In the genomic region with DNA sequence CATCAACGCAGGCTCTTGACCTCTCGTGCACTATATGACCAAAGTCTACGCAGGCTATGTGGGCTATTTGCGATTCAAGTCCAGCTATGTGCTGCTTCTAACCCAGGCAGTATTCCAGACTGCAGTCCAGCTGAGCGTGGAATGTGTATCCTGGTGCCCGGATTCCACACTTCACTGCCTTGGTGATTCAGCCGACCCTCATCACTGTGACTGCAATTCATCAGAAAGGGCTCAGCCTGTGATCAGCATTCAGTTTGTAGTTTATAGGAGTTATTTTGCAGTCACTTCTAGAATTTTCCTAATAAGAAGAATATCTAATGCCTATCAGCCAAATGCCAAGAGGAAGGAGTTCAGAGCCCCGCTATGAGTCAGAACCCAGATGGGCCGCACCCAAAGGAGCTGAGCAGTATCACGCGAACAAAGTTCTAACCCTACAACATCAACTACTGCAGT, we compare ENCODE assay signal across 13 cellular contexts.
DNase-seq lines count a peak whose midpoint lies in the region; ATAC-seq and TF ChIP-seq lines count a peak whose summit lies in the region.
"Had no signal": no experiment of that assay in that cellular context is flagged by ENCODE, and none has a peak within 500 bp of the region (broad histone marks: within the 10 kb centered on the region; RNA-seq: fewer than 3 reads in every experiment).

No MANE protein-coding gene starts in this region.

- H3K4me3 ChIP-seq in mammary epithelial cell (replicated peaks in 1 of 3; ENCODE audit: insufficient read depth in 1 of 3, low read depth in 2 of 3, low read length in 3 of 3): no peak overlapping the region

- H3K4me2 ChIP-seq in mammary epithelial cell (ENCODE audit: insufficient read depth, low read depth, low read length): no peak overlapping the region

- no peaks in the 10 kb centered on the region for H3K36me3 Mint-ChIP-seq in MCF 10A (ENCODE audit: insufficient read depth, unreplicated experiment)
- H3K36me3 Mint-ChIP-seq: memory B cell, WTC11 had no signal

- no peak overlapping the region for H3K9ac ChIP-seq in mammary epithelial cell (ENCODE audit: insufficient read depth, low read length)

- in situ Hi-C loops in mammary epithelial cell (cut with MboI; ENCODE audit: low sequenced_read_pairs in 2 of 2): no loop called here

- DNase-seq in MCF 10A (ENCODE audit: unreplicated experiment) (peak; percentile 34), mammary epithelial cell (no peak), amniotic stem cell (lab: John Stamatoyannopoulos, UW) (peak; percentile 52), hepatic stellate cell (ENCODE audit: low spot score) (peak; percentile 59), smooth muscle cell of the brain vasculature (ENCODE audit: low read depth, low spot score) (peak; percentile 77), NAMALWA (ENCODE audit: low spot score) (no peak), pons (ENCODE audit: low spot score) (no peak)
- DNase-seq: activated T-cell treated with anti-CD3 and anti-CD28 coated beads, Interleukin-2, amount 50 U/mL, for 48 hours; cerebellar nuclear complex; SHP77 had no signal

- POLR2A ChIA-PET in MCF 10A (lab: Yijun Ruan, JAX): no interaction called here

- no peaks in the 10 kb centered on the region for H4K20me1 ChIP-seq in mammary epithelial cell (ENCODE audit: insufficient read depth, low read length)

- H3K4me1 Mint-ChIP-seq in MCF 10A (ENCODE audit: insufficient read depth, unreplicated experiment): peaks cover 7% of the 10 kb centered on the region
- H3K4me1 Mint-ChIP-seq: memory B cell had no signal

- TF ChIP-seq CTCF in MCF 10A (IDR thresholded peaks at IDR 0.05; ENCODE audit: unreplicated experiment): no peak
- no peak for TF ChIP-seq CTCF in mammary epithelial cell (conservative IDR thresholded peaks at IDR 0.05 in 1 of 2, IDR thresholded peaks at IDR 0.05 in 1 of 2; ENCODE audit: extremely low read depth in 1 of 2, insufficient read depth in 1 of 2, low read depth in 1 of 2, low read length in 2 of 2)

- BruUV-seq in MCF 10A (replicated peaks; lab: Mats Ljungman, UMichigan) (no TSS peak), mammary epithelial cell (replicated peaks; lab: Mats Ljungman, UMichigan) (no TSS peak)

- H3K4me3 Mint-ChIP-seq in MCF 10A (ENCODE audit: unreplicated experiment): no peak overlapping the region
- H3K4me3 Mint-ChIP-seq: memory B cell, WTC11 had no signal

- H3K9me3 Mint-ChIP-seq in MCF 10A (ENCODE audit: unreplicated experiment): no peaks in the 10 kb centered on the region
- H3K9me3 Mint-ChIP-seq: memory B cell had no signal

- 87% methylated on average over 11 of the region's 11 CpGs for WGBS in mammary epithelial cell (ENCODE audit: low coverage, missing lambda C conversion rate)

- no peak for ATAC-seq in GM18520 (IDR thresholded peaks at IDR 0.05; ENCODE audit: unreplicated experiment)
- ATAC-seq: WTC11 had no signal

- no peaks in the 10 kb centered on the region for H3K79me2 ChIP-seq in mammary epithelial cell (ENCODE audit: insufficient read depth, low read length)

- H3K36me3 ChIP-seq in mammary epithelial cell (ENCODE audit: insufficient read depth, low read length): no peaks in the 10 kb centered on the region

- H2AFZ ChIP-seq in mammary epithelial cell (ENCODE audit: low read depth, low read length): no peak overlapping the region

- no peaks in the 10 kb centered on the region for H3K27me3 ChIP-seq in mammary epithelial cell (ENCODE audit: insufficient read depth, low read length)

- H3K27me3 Mint-ChIP-seq in MCF 10A (ENCODE audit: insufficient read depth, unreplicated experiment): peaks cover 6% of the 10 kb centered on the region
- H3K27me3 Mint-ChIP-seq: memory B cell had no signal

- no peaks in the 10 kb centered on the region for H3K9me3 ChIP-seq in mammary epithelial cell (replicated peaks; ENCODE audit: insufficient read depth, low read length)

- dilution Hi-C loops in mammary epithelial cell (cut with HindIII; ENCODE audit: low sequenced_read_pairs): no loop called here

- H3K27ac ChIP-seq in mammary epithelial cell (ENCODE audit: insufficient read depth, low read depth, low read length): no peak overlapping the region

- intact Hi-C loops in MCF 10A (cut with micrococcal nuclease) (no loop called here), mammary epithelial cell (cut with micrococcal nuclease) (no loop called here)

- peaks cover 2% of the 10 kb centered on the region for H3K4me1 ChIP-seq in mammary epithelial cell (ENCODE audit: insufficient read depth, low read length)

- H3K27ac Mint-ChIP-seq in MCF 10A (ENCODE audit: low read depth, unreplicated experiment): no peak overlapping the region
- H3K27ac Mint-ChIP-seq: memory B cell, WTC11 had no signal

- CTCF ChIA-PET in MCF 10A (lab: Yijun Ruan, JAX): interaction anchor here (0.7 to 7.0 kb wide), 4 partner anchors 9 to 471 kb away, joined by 3 to 59 read pairs (median 29); no protein-coding TSS in a partner anchor
- CTCF ChIA-PET in mammary epithelial cell (lab: Charles Lee; ENCODE audit: low non-redundant PET): no interaction called here

Comparison
In these comparisons a context has a peak if more than half of its experiments do, and no peak if none do; other contexts are left out.
1. DNase-seq: peak in MCF 10A (single experiment), amniotic stem cell (single experiment), hepatic stellate cell (single experiment) and smooth muscle cell of the brain vasculature (single experiment); none in mammary epithelial cell (single experiment), NAMALWA (single experiment) and pons (single experiment).